Comparison of ENCODE assay signal across 8 cellular contexts in the genomic region with DNA sequence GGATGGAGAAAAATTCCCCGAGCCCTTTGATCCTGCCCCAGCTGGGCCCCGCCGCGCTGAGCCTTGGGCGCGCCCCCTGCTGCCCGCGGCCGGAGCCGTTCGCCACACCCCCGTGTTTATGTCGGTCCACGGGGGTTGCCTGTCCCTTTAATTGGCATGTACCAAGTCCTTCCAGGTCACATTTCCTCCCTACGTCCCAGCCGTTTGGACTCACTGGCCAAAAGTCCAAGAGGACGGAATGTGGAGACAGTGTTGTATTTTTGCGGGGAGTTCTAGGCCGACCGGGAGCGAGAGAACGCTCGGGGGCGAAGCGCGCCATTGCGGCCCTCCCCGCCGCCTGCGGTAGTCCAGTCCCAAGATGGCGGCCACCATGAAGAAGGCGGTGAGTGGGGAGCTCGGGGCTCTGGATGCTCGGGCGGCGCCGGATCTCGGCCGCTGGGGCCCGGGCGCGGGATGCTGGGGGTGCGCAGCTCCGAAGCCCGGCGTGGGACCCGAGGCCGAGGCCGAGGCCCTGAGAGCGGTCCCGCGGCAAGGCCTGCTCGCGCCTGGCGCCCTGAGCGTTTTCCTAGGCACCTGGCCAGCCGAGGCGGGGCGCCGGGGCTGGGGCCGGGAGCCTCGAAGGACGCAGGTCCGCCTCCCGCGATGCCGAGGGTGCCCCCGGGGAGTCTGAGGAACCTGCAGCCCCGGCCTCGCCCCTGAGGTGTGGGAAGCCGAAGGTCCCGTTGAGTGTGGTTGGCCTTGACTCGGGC. TPM values are rescaled to one million over a fixed set of nuclear protein-coding genes. Genes with fewer than 3 reads are reported as not detected.
DNase-seq lines count a peak whose midpoint lies in the region; TF ChIP-seq lines count a peak whose summit lies in the region.

PFDN4 (plus strand) TSS at position 345 of the 749 bp plus-strand sequence; CDS start at position 359, 14 bp downstream.

- TF ChIP-seq POLR2A in Raji (IDR thresholded peaks at IDR 0.05; ENCODE audit: insufficient read depth, low read depth, low read length), result peak; percentile 54

- DNase-seq in GDM1 (lab: John Stamatoyannopoulos, UW) (peak; percentile 68), H4 (ENCODE audit: low spot score) (peak; percentile 69), fibroblast of villous mesenchyme (ENCODE audit: low read depth) (peak; percentile 86), neural progenitor cell (ENCODE audit: low spot score) (peak; percentile 89), stromal cell of bone marrow (ENCODE audit: low read depth) (peak; percentile 66)
- DNase-seq in activated effector memory CD4-positive, alpha-beta T cell treated with anti-CD3 and anti-CD28 coated beads, Interleukin-2, amount 50 U/mL, for 16 hours, result peak; percentile 93

- H3K4me1 ChIP-seq in neural progenitor cell, result peaks cover 11% of the 10 kb centered on the region

- peak; percentile 95 for TF ChIP-seq CTCF in LNCAP (IDR thresholded peaks at IDR 0.05)
- peak; percentile 89 for TF ChIP-seq CTCF in fibroblast of villous mesenchyme (IDR thresholded peaks at IDR 0.05; ENCODE audit: insufficient read depth, low read depth, low read length)
- peak; percentile 84 for TF ChIP-seq CTCF in neural progenitor cell (IDR thresholded peaks at IDR 0.05)

- no peaks in the 10 kb centered on the region for H3K9me3 ChIP-seq in neural progenitor cell (ENCODE audit: low read depth)

- peaks cover 24% of the 10 kb centered on the region for H3K36me3 Mint-ChIP-seq in neural progenitor cell

- peaks cover 16% of the 10 kb centered on the region for H4K20me1 ChIP-seq in neural progenitor cell (ENCODE audit: low read depth)

- H3K4me3 ChIP-seq in fibroblast of villous mesenchyme (ENCODE audit: low read depth, low read length), result peak within 1 kb of the TSS; percentile 88
- peak within 1 kb of the TSS; percentile 99 for H3K4me3 ChIP-seq in neural progenitor cell

- H3K9me3 Mint-ChIP-seq in neural progenitor cell, result peaks cover 2% of the 10 kb centered on the region

- H3K27ac Mint-ChIP-seq in neural progenitor cell, result peak within 1 kb of the TSS; percentile 100

- peak within 1 kb of the TSS; percentile 88 for H3K4me2 ChIP-seq in neural progenitor cell

- peak within 1 kb of the TSS; percentile 99 for H3K4me3 Mint-ChIP-seq in neural progenitor cell

- no peaks in the 10 kb centered on the region for H3K27me3 ChIP-seq in neural progenitor cell

- peaks cover 2% of the 10 kb centered on the region for H3K27me3 Mint-ChIP-seq in neural progenitor cell (ENCODE audit: insufficient read depth, low read depth)

- peaks cover 17% of the 10 kb centered on the region for H3K4me1 Mint-ChIP-seq in neural progenitor cell

- peaks cover 51% of the 10 kb centered on the region for H3K79me2 ChIP-seq in neural progenitor cell (ENCODE audit: low read depth)

- no peaks in the 10 kb centered on the region for H3F3A ChIP-seq in neural progenitor cell (ENCODE audit: low read depth)

- H3K9ac ChIP-seq in neural progenitor cell, result peak within 1 kb of the TSS; percentile 100

- peak within 1 kb of the TSS; percentile 100 for H2AFZ ChIP-seq in neural progenitor cell (replicated peaks)

- no peaks in the 10 kb centered on the region for H3K36me3 ChIP-seq in neural progenitor cell

- peak within 1 kb of the TSS; percentile 100 for H3K27ac ChIP-seq in neural progenitor cell

RNA-seq across cellular contexts. Expression of gene PFDN4, which starts in this region (rescaled TPM):
- total RNA-seq in H4 (2014; rRNA removed; shearing (Covaris generic)), result 147 and 169 TPM in 2 replicates
- total RNA-seq in fibroblast of villous mesenchyme, result 82.0 and 130 TPM in 2 replicates
- total RNA-seq in neural progenitor cell (ENCODE audit: low replicate concordance), result 198 and 597 TPM in 2 replicates

Comparison
In these comparisons a context has a peak if more than half of its experiments do, and no peak if none do; other contexts are left out.
1. Peak in every context shown above with its lines: DNase-seq, H3K4me3 ChIP-seq and H3K27ac ChIP-seq.